ENCODE assay signal across 8 cellular contexts in the genomic region with DNA sequence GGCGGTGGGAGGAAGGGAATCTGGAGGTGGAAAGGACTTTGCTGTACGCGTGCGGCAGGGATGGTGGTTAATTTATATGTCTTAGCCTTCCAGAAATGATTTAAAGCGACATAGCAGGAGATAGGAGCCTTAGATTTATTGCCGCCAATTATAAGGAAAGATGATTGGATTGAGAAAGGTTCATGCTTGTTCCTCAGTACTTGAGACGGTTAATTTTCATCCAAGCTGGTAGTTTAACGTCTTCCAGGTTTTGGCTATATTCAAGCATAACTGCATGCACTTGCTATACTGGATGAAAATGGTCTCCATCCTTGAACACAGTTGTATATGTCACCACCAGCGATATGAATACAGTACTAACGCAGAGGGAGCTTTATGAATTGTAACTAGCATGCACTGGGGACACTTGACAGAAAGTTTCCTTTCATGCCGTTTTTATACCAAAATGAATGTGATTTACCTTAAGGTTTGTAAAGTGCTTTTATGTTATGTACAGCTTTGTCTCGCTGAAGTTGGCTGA. TPM values are rescaled to one million over a fixed set of nuclear protein-coding genes. Genes with fewer than 3 reads are reported as not detected.
DNase-seq lines count a peak whose midpoint lies in the region; ATAC-seq and TF ChIP-seq lines count a peak whose summit lies in the region.

No MANE protein-coding gene starts in this region.

- no peaks in the 10 kb centered on the region for H3K9me3 Mint-ChIP-seq in H9

- H3K79me1 ChIP-seq in H9 (ENCODE audit: insufficient read depth, low read depth, low read length, poor library complexity, severe bottlenecking): no peaks in the 10 kb centered on the region

- H3K56ac ChIP-seq in H9 (ENCODE audit: insufficient read length, low read depth, low read length): no peak overlapping the region

- no peak overlapping the region for H3K4ac ChIP-seq in H9 (ENCODE audit: low read depth, low read length)

- H3K4me3 ChIP-seq in skeletal muscle tissue (ENCODE audit: low read length in 3 of 3): peak overlapping the region; percentile 93 to 96 (median 93)

- peak overlapping the region; percentile 94 for H3K4me3 Mint-ChIP-seq in H9
- peak overlapping the region; percentile 98 for H3K4me3 Mint-ChIP-seq in T-helper 17 cell

- H3K27ac Mint-ChIP-seq in H9 (peak overlapping the region; percentile 96 to 99 (median 99)), T-helper 17 cell (peak overlapping the region; percentile 100)

- peak overlapping the region; percentile 30 for H3K18ac ChIP-seq in H9 (ENCODE audit: insufficient read length, low read depth, low read length)

- TF ChIP-seq CTCF in H9 (conservative IDR thresholded peaks at IDR 0.05) (no peak), foreskin keratinocyte (conservative IDR thresholded peaks at IDR 0.05) (no peak)

- H2AFZ ChIP-seq in H9 (ENCODE audit: low read length): no peak overlapping the region

- no peak overlapping the region for H2BK20ac ChIP-seq in H9 (ENCODE audit: low read depth, low read length, poor library complexity, severe bottlenecking)

- H2AK5ac ChIP-seq in H9 (ENCODE audit: insufficient read length, low read length): no peak overlapping the region

- no peak overlapping the region for H2BK15ac ChIP-seq in H9 (ENCODE audit: low read depth, low read length)

- H3K4me2 ChIP-seq in H9 (ENCODE audit: insufficient read depth, insufficient read length, low read length): peak overlapping the region; percentile 87

- H3K4me1 ChIP-seq in H9 (ENCODE audit: insufficient read depth, low read length) (no peaks in the 10 kb centered on the region), foreskin keratinocyte (peaks cover 4% of the 10 kb centered on the region), skeletal muscle tissue (ENCODE audit: control insufficient read depth in 3 of 3, insufficient read depth in 3 of 3, low read length in 3 of 3) (peaks cover 13 to 25% (median 15%) of the 10 kb centered on the region in 3 donors)

- H3K79me2 ChIP-seq in H9 (ENCODE audit: insufficient read depth, low read length): no peaks in the 10 kb centered on the region

- H4K20me1 ChIP-seq in H9 (ENCODE audit: control insufficient read depth, insufficient read depth, insufficient read length): no peaks in the 10 kb centered on the region

- H3K14ac ChIP-seq in H9 (ENCODE audit: insufficient read depth, low read length): peak overlapping the region; percentile 72

- H2BK12ac ChIP-seq in H9 (ENCODE audit: insufficient read length, low read depth, low read length): no peak overlapping the region

- H3K27me3 Mint-ChIP-seq in H9 (ENCODE audit: low read depth) (peaks cover 6% of the 10 kb centered on the region), T-helper 17 cell (no peaks in the 10 kb centered on the region)

- H3K36me3 Mint-ChIP-seq in H9 (ENCODE audit: insufficient read depth in 1 of 3, low read depth in 3 of 3) (peaks cover 0 to 12% (median 0%) of the 10 kb centered on the region in 3 experiments; a peak in 3 of 7 replicates), T-helper 17 cell (ENCODE audit: low read depth) (peaks cover 4% of the 10 kb centered on the region)

- ATAC-seq in T-helper 17 cell (no peak), foreskin keratinocyte (peak; percentile 4), GM18861 (IDR thresholded peaks at IDR 0.05; ENCODE audit: unreplicated experiment) (no peak)

- H4K8ac ChIP-seq in H9 (replicated peaks; ENCODE audit: insufficient read length, low read depth, low read length): no peak overlapping the region

- H3K23me2 ChIP-seq in H9 (ENCODE audit: insufficient read length, low read depth, low read length, poor library complexity, severe bottlenecking): peaks cover 8% of the 10 kb centered on the region

- H3K9ac ChIP-seq in H9 (ENCODE audit: extremely low read depth, insufficient read length, low read length) (peak overlapping the region; percentile 69), skeletal muscle tissue (ENCODE audit: low read depth in 1 of 3, low read length in 3 of 3) (peak overlapping the region; percentile 92 to 97 (median 97))

- no CpG with 5 or more reads among the region's 12 CpGs for WGBS in H9 (ENCODE audit: extremely low coverage, insufficient read length, low lambda C conversion rate)

- H3K27ac ChIP-seq in H9 (ENCODE audit: insufficient read length, low read depth, low read length): no peak overlapping the region
- peak overlapping the region; percentile 74 for H3K27ac ChIP-seq in foreskin keratinocyte
- H3K27ac ChIP-seq in skeletal muscle tissue (ENCODE audit: low read depth, low read length): peak overlapping the region; percentile 91

- no peak overlapping the region for H2BK120ac ChIP-seq in H9 (ENCODE audit: low read depth, low read length, poor library complexity, severe bottlenecking)

- no peak overlapping the region for H3T11ph ChIP-seq in H9 (ENCODE audit: low read length)

- H3K36me3 ChIP-seq in skeletal muscle tissue (ENCODE audit: control insufficient read depth in 3 of 3, insufficient read depth in 3 of 3, low read length in 3 of 3): peaks cover 3 to 9% (median 5%) of the 10 kb centered on the region in 3 donors

- no peak overlapping the region for H2BK5ac ChIP-seq in H9 (ENCODE audit: insufficient read length, low read length)

- no peak for DNase-seq in H9
- no peak for DNase-seq in T-helper 17 cell
- no peak for DNase-seq in foreskin keratinocyte
- no peak for DNase-seq in activated CD4-positive, CD25-positive, alpha-beta regulatory T cell (lab: John Stamatoyannopoulos, UW)
- DNase-seq in nucleus accumbens (lab: John Stamatoyannopoulos, UW): no peak
- DNase-seq in stimulated activated CD4-positive, alpha-beta T cell treated with anti-CD3 and anti-CD28 coated beads, Interleukin-15, amount 100 ng/mL, for 24 hours: no peak

- H3K27me3 ChIP-seq in H9 (ENCODE audit: insufficient read depth, low read length) (no peaks in the 10 kb centered on the region), foreskin keratinocyte (no peaks in the 10 kb centered on the region), skeletal muscle tissue (ENCODE audit: control insufficient read depth in 3 of 3, insufficient read depth in 3 of 3, low read length in 3 of 3) (no peaks in the 10 kb centered on the region)

- no peak overlapping the region for H4K91ac ChIP-seq in H9 (ENCODE audit: insufficient read length, low read depth, low read length)

- H3K4me1 Mint-ChIP-seq in H9 (peaks cover 9 to 10% of the 10 kb centered on the region in 2 experiments), T-helper 17 cell (peaks cover 15% of the 10 kb centered on the region)

- H3K23ac ChIP-seq in H9 (ENCODE audit: insufficient read length, low read depth, low read length): no peak overlapping the region

- H4K5ac ChIP-seq in H9 (ENCODE audit: insufficient read length, low read depth, low read length): peak overlapping the region; percentile 19

- no peaks in the 10 kb centered on the region for H3K9me3 ChIP-seq in H9 (ENCODE audit: control insufficient read depth, low read depth, low read length)
- H3K9me3 ChIP-seq in T-helper 17 cell (ENCODE audit: control insufficient read depth, low read length, poor library complexity, severe bottlenecking): no peaks in the 10 kb centered on the region
- no peaks in the 10 kb centered on the region for H3K9me3 ChIP-seq in skeletal muscle tissue (ENCODE audit: control insufficient read depth in 3 of 3, low read length in 3 of 3)

RNA-seq across cellular contexts. Expression of gene PEX12, which starts 0.6 kb away (rescaled TPM):
- 5.4 and 5.8 TPM in 2 replicates for total RNA-seq in H9 (2021)
- total RNA-seq in T-helper 17 cell: 1 to 10 TPM; 3.1 to 3.6 TPM
- total RNA-seq in foreskin keratinocyte: 3.9 and 4.0 TPM in 2 replicates
- polyA plus RNA-seq in foreskin keratinocyte: 2.0 and 2.1 TPM in 2 replicates
- 4.7 TPM for total RNA-seq in skeletal muscle tissue

RNA-seq across cellular contexts. Expression of gene AP2B1, which starts 8.1 kb away (rescaled TPM):
- total RNA-seq in H9 (2021) (208 and 217 TPM in 2 replicates), T-helper 17 cell (100 to 1,000 TPM in 1 of 2 donors, 10 to 100 TPM in 1; 95.9 to 114 TPM), foreskin keratinocyte (144 and 167 TPM in 2 replicates), skeletal muscle tissue (45.4 TPM)
- polyA plus RNA-seq in foreskin keratinocyte: 55.0 and 69.1 TPM in 2 replicates

RNA-seq across cellular contexts. Expression of gene SLFN14, which starts 18.4 kb away (rescaled TPM):
- total RNA-seq in H9 (2021) (not detected in 2 replicates), T-helper 17 cell (1 to 10 TPM in 1 of 2 donors, not detected in 1; 7.2 TPM), foreskin keratinocyte (not detected in 2 replicates), skeletal muscle tissue (1.0 TPM)
- polyA plus RNA-seq in foreskin keratinocyte: not detected in 2 replicates

RNA-seq across cellular contexts. Expression of gene SLFN12L, which starts 41.5 kb away (rescaled TPM):
- total RNA-seq in H9 (2021) (not detected in 2 replicates), T-helper 17 cell (10 to 100 TPM; 70.0 to 90.1 TPM), foreskin keratinocyte (not detected in 2 replicates), skeletal muscle tissue (0.52 TPM)
- polyA plus RNA-seq in foreskin keratinocyte: not detected in 2 replicates
